Comparison of ENCODE assay signal across 1 cellular context in the genomic region with DNA sequence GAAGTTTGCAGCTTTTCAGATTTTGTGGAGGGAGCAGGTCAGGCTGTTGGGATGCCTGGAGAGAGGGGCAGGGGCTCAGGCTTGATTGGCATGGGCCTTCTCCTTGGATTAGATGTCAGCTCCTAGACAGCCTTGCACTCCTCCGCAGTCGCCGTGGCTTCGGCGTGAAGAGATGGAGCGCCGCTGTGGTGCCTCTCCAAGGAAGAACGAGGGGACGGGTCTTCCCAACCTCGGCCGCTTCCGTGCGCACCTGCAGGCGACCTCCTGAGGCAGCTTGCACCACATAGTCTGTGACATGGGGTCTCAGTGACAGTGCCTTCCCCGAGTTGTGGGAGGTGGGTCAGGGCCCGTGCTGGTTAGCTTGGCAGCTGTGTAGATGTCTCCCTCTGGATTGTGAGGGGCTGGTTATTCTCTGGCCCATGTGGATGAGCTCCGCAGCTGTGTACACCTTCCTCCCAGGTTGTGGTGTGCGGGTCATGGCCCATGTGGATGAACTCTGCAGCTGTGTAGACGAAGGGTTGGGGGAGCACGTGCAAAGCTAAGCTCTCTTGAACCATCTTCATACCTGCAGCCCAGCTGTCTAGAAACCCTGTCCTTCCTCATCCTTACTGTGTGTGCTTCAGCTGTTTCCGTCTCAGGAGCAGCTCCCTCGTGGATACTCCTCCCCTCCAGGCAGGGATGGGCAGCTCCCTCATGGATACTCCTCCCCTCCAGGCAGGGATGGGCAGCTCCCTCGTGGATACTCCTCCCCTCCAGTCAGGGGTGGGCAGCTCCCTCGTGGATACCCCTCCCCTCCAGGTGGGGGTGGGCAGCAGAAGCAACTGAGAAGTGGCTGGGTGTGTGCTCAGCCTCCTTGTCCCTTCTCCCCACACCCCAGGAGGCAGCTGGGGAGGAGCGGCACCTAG.
TF ChIP-seq lines count a peak whose summit lies in the region.

No MANE protein-coding gene starts in this region.

TF ChIP-seq in GM23338, 12 proteins besides CTCF, POLR2A, EP300 and RAD21 (continued from another document):
- TF ChIP-seq, protein P1, sequence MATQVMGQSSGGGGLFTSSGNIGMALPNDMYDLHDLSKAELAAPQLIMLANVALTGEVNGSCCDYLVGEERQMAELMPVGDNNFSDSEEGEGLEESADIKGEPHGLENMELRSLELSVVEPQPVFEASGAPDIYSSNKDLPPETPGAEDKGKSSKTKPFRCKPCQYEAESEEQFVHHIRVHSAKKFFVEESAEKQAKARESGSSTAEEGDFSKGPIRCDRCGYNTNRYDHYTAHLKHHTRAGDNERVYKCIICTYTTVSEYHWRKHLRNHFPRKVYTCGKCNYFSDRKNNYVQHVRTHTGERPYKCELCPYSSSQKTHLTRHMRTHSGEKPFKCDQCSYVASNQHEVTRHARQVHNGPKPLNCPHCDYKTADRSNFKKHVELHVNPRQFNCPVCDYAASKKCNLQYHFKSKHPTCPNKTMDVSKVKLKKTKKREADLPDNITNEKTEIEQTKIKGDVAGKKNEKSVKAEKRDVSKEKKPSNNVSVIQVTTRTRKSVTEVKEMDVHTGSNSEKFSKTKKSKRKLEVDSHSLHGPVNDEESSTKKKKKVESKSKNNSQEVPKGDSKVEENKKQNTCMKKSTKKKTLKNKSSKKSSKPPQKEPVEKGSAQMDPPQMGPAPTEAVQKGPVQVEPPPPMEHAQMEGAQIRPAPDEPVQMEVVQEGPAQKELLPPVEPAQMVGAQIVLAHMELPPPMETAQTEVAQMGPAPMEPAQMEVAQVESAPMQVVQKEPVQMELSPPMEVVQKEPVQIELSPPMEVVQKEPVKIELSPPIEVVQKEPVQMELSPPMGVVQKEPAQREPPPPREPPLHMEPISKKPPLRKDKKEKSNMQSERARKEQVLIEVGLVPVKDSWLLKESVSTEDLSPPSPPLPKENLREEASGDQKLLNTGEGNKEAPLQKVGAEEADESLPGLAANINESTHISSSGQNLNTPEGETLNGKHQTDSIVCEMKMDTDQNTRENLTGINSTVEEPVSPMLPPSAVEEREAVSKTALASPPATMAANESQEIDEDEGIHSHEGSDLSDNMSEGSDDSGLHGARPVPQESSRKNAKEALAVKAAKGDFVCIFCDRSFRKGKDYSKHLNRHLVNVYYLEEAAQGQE (IDR thresholded peaks at IDR 0.05; ENCODE audit: unreplicated experiment): no peak
- TF ChIP-seq, protein P2, sequence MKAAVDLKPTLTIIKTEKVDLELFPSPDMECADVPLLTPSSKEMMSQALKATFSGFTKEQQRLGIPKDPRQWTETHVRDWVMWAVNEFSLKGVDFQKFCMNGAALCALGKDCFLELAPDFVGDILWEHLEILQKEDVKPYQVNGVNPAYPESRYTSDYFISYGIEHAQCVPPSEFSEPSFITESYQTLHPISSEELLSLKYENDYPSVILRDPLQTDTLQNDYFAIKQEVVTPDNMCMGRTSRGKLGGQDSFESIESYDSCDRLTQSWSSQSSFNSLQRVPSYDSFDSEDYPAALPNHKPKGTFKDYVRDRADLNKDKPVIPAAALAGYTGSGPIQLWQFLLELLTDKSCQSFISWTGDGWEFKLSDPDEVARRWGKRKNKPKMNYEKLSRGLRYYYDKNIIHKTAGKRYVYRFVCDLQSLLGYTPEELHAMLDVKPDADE (IDR thresholded peaks at IDR 0.05): no peak
- no peak for TF ChIP-seq CREB1 (CRISPR knock-in tag; IDR thresholded peaks at IDR 0.05; ENCODE audit: low read depth)
- TF ChIP-seq EZH2 (IDR thresholded peaks at IDR 0.05; ENCODE audit: low read depth, unreplicated experiment): no peak
- no peak for TF ChIP-seq POLR2AphosphoS5 (IDR thresholded peaks at IDR 0.05; ENCODE audit: low read depth)
- TF ChIP-seq EZH2phosphoT487 (IDR thresholded peaks at IDR 0.05; ENCODE audit: unreplicated experiment): no peak
- no peak for TF ChIP-seq ZNF331 (CRISPR knock-in tag; IDR thresholded peaks at IDR 0.05; ENCODE audit: low read depth)
- no peak for TF ChIP-seq JUNB (IDR thresholded peaks at IDR 0.05; ENCODE audit: unreplicated experiment)
